ENCODE assay signal across 1 cellular context in the genomic region with DNA sequence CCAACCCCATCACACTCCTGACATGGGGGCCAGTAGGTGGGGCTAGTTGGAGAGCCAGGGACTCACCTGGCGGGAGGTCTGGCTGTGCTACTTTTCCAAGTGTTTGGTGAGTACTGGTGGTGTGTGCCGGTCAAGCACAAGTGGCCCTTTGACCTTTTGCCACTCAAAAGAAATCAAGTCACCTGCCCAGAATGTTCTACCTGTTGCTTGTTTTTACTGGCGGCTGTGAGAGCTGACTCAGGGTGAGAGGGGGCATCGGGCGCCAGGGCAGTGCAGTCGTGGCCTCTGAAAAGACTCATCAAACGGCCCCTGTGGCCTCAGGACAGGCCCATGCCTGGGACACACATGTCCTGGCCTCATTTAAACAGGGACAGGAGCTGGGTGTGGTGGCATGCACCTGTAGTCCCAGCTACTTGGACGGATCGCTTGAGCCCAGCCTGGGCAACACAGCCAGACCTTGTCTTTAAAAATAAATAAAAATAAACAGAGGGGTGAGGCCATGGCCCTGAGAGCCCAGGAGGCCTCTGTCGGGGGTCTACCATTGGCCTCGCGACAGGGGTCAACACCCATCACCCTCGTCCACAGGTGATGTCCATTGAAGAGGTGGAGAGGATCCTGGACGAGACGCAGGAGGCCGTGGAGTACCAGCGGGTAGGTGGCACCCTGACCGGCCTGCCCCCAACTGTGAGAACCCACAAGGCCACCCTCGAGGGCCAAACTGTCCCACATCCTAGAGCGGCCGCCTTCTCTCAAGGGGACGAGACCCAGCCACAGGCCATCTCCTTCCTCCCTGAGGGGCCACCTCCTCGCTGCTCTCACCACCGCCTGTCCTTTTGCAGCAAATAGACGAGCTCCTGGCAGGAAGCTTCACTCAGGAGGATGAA.
TF ChIP-seq lines count a peak whose summit lies in the region.

No MANE protein-coding gene starts in this region.

TF ChIP-seq in IMR-90, 13 proteins besides CTCF, POLR2A, EP300 and RAD21:
- TF ChIP-seq SMC3 (IDR thresholded peaks at IDR 0.05; ENCODE audit: low read depth, low read length) (no peak), MAZ (IDR thresholded peaks at IDR 0.05; ENCODE audit: borderline replicate concordance, low read depth, low read length) (no peak), ELK1 (IDR thresholded peaks at IDR 0.05; ENCODE audit: borderline replicate concordance, low read depth, low read length) (no peak)
